8 cellular contexts compared by ENCODE assay signal in the genomic region with DNA sequence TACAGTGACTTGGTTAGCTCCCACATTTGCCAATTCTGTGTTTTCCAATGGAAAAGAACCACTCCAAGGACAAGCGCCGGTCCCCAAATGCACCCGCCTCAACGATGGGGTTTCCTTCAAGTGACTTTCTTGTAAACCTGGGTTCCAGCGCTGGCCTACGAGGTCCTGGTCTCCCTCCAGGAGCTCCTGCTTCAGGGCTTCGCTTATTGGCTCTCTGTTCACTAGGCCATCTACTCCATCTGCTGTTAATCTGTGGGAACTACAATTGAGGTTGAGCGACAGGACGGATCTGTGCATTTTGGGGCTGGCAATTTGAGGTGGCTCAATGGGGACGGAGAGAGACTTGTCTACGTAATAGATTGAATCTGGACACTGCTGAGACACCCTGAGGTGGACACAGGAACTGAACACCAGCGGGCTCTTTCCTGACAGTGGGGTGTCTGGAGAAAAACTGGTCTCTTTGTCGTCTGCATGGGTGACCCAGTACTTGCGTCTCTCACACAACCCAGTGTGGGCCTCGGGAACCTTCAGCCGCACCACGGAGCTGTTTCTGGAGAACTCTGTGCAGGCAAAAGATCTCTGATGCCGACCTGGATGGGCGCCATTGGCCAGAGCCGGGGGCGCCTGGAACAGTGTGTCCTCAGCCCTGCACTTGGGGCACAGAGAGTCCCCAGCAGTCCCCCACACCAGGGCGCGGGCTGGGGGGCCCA.
DNase-seq lines count a peak whose midpoint lies in the region; ATAC-seq and TF ChIP-seq lines count a peak whose summit lies in the region.

No MANE protein-coding gene starts in this region.

- no peaks in the 10 kb centered on the region for H3K27me3 ChIP-seq in MG63

- intact Hi-C loops in left ventricle myocardium superior (cut with micrococcal nuclease) (loop anchor here (5.0 kb wide), 1 partner anchor 522 kb away; no protein-coding TSS in a partner anchor), sciatic nerve (cut with DNase I) (no loop called here)

- ATAC-seq in left ventricle myocardium superior (peak; percentile 50), sciatic nerve (peak; percentile 55), GM19023 (IDR thresholded peaks at IDR 0.05; ENCODE audit: unreplicated experiment) (no peak)

- H3K36me3 ChIP-seq in MG63 = no peaks in the 10 kb centered on the region

- H3K4me3 ChIP-seq in GM12865 (ENCODE audit: low read depth, low read length) (no peak overlapping the region), MG63 (no peak overlapping the region)

- peak; percentile 29 for TF ChIP-seq CTCF in GM12865 (IDR thresholded peaks at IDR 0.05; ENCODE audit: insufficient read depth, low read depth, low read length, missing control alignments)

- DNase-seq in AG08395 (ENCODE audit: low spot score) (peak; percentile 69), GM12865 (ENCODE audit: low read depth) (peak; percentile 36), MG63 (peak; percentile 39), amniotic epithelial cell (ENCODE audit: low read depth) (peak; percentile 53), left ventricle myocardium superior (no peak), sciatic nerve (ENCODE audit: low spot score) (no peak), NCI-H1048 (lab: John Stamatoyannopoulos, UW) (no peak)

- no peaks in the 10 kb centered on the region for H3K9me3 ChIP-seq in MG63

Comparison
In these comparisons a context has a peak if more than half of its experiments do, and no peak if none do; other contexts are left out.
1. DNase-seq: peak in AG08395 (single experiment), GM12865 (single experiment), MG63 (single experiment) and amniotic epithelial cell (single experiment); none in left ventricle myocardium superior (single experiment), sciatic nerve (single experiment) and NCI-H1048 (single experiment).